ENCODE assay signal across 9 cellular contexts in genomic region chr7:144818516-144818915, GRCh38.
DNase-seq lines count a peak whose midpoint lies in the region; ATAC-seq, FAIRE-seq and TF ChIP-seq lines count a peak whose summit lies in the region.
"Had no signal": no experiment of that assay in that cellular context is flagged by ENCODE, and none has a peak within 500 bp of the region (broad histone marks: within the 10 kb centered on the region; RNA-seq: fewer than 3 reads in every experiment).

No MANE protein-coding gene starts in this region.

- H3K4me3 ChIP-seq in BLaER1 treated with 17β-estradiol and CSF1 and Interleukin-3, amounts not matched to agents 10 nM and 100 nM: no peak overlapping the region
- no peak overlapping the region for H3K4me3 ChIP-seq in astrocyte of the spinal cord (ENCODE audit: low read depth, low read length)
- H3K4me3 ChIP-seq: lung had no signal

- no peak for FAIRE-seq in urothelium cell line (lab: Jason Lieb, UNC)
- FAIRE-seq in D721Med (lab: Jason Lieb, UNC): no peak

- no peaks in the 10 kb centered on the region for H3K9me3 ChIP-seq in BLaER1 treated with 17β-estradiol and CSF1 and Interleukin-3, amounts not matched to agents 10 nM and 100 nM (replicated peaks in 1 of 11)

- H3K27me3 ChIP-seq in BLaER1 treated with 17β-estradiol and CSF1 and Interleukin-3, amounts not matched to agents 10 nM and 100 nM: no peaks in the 10 kb centered on the region

- H3K4me1 ChIP-seq in BLaER1 treated with 17β-estradiol and CSF1 and Interleukin-3, amounts not matched to agents 10 nM and 100 nM: peaks cover 6 to 13% (median 9%) of the 10 kb centered on the region in 10 experiments; a peak in 13 of 20 replicates

- 0 out of 22 replicates have a peak, but pooled peaks cover 0 to 5% (median 0%) of the 10 kb centered on the region in 11 experiments for H4K20me1 ChIP-seq in BLaER1 treated with 17β-estradiol and CSF1 and Interleukin-3, amounts not matched to agents 10 nM and 100 nM

- H3K9ac ChIP-seq in BLaER1 treated with 17β-estradiol and CSF1 and Interleukin-3, amounts not matched to agents 10 nM and 100 nM: no peak overlapping the region

- TF ChIP-seq CTCF in astrocyte of the spinal cord (IDR thresholded peaks at IDR 0.05; ENCODE audit: low read depth, low read length): no peak
- TF ChIP-seq CTCF in D721Med (IDR thresholded peaks at IDR 0.05; ENCODE audit: insufficient read depth, missing control alignments): no peak

- ATAC-seq in GM19467 (IDR thresholded peaks at IDR 0.05; ENCODE audit: unreplicated experiment) (peak; percentile 55), HG03571 (IDR thresholded peaks at IDR 0.05; ENCODE audit: unreplicated experiment) (peak; percentile 67)

- peak overlapping the region in 10 of 11 experiments; percentile 0 to 48 (median 22); a peak in 13 of 22 replicates for H3K4me2 ChIP-seq in BLaER1 treated with 17β-estradiol and CSF1 and Interleukin-3, amounts not matched to agents 10 nM and 100 nM

- in situ Hi-C loops in astrocyte of the spinal cord (cut with HindIII; ENCODE audit: low sequenced_read_pairs): no loop called here

- H3K27ac ChIP-seq in BLaER1 treated with 17β-estradiol and CSF1 and Interleukin-3, amounts not matched to agents 10 nM and 100 nM: no peak overlapping the region

- DNase-seq in astrocyte of the spinal cord (ENCODE audit: low read depth, low spot score) (peak; percentile 24), urothelium cell line (ENCODE audit: low spot score) (no peak), C1 segment of cervical spinal cord (lab: John Stamatoyannopoulos, UW) (no peak), superior temporal gyrus (ENCODE audit: extremely low spot score) (no peak), D721Med (ENCODE audit: insufficient read length, low spot score) (no peak)

- H3K36me3 ChIP-seq in BLaER1 treated with 17β-estradiol and CSF1 and Interleukin-3, amounts not matched to agents 10 nM and 100 nM: peaks cover 0 to 22% (median 0%) of the 10 kb centered on the region in 11 experiments; a peak in 5 of 22 replicates
